In the genomic region with DNA sequence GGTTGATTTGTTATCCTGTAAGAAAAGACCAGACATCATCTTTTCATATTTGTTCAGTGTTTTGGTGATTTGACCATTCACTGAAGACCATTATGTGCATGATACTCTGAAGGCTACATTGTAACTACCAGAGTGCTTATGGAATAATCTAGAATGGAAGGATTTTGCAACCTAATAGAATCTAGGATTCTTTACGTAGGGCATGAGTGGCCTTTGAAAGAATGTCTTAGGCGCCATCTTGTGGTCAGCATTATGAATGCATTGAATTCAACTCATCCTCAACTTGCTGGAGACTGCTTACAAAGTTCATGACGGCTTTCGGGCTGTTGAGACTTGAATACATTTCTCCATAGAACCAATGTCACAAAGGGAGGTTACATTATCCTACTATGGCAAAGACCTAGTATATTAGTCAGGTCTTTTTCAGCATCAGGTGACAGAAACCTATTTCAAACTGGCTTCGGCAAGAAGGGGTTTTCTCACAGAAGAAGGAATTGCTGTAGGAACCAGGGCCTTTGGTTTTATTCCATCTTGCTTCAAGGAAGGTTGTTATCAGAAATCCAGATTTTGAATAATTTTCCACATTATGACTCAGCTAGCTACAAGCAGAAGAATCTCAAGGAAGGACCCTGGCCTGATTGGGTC, we compare ENCODE assay signal across 8 cellular contexts.
DNase-seq lines count a peak whose midpoint lies in the region; ATAC-seq and TF ChIP-seq lines count a peak whose summit lies in the region.

No MANE protein-coding gene starts in this region.

- H3K23ac ChIP-seq in H9 (ENCODE audit: insufficient read length, low read depth, low read length) = no peak overlapping the region

- no peak overlapping the region for H3T11ph ChIP-seq in H9 (ENCODE audit: low read length)

- H2AK5ac ChIP-seq in H9 (ENCODE audit: insufficient read length, low read length) = no peak overlapping the region

- H4K20me1 ChIP-seq in H9 (ENCODE audit: control insufficient read depth, insufficient read depth, insufficient read length) = no peaks in the 10 kb centered on the region

- no peak overlapping the region for H3K27ac Mint-ChIP-seq in H9

- H3K27me3 ChIP-seq in H9 (ENCODE audit: insufficient read depth, low read length) = no peaks in the 10 kb centered on the region

- no peak for TF ChIP-seq POLR2A in GM18505 (IDR thresholded peaks at IDR 0.05; ENCODE audit: borderline replicate concordance, extremely low read depth, insufficient read depth, insufficient read length)

- no peak overlapping the region for H3K18ac ChIP-seq in H9 (ENCODE audit: insufficient read length, low read depth, low read length)

- no peak overlapping the region for H3K27ac ChIP-seq in H9 (ENCODE audit: insufficient read length, low read depth, low read length)

- no peaks in the 10 kb centered on the region; a peak in 1 of 5 replicates for H3K9me3 Mint-ChIP-seq in H9

- no peak overlapping the region for H3K4ac ChIP-seq in H9 (ENCODE audit: low read depth, low read length)

- H3K4me2 ChIP-seq in H9 (ENCODE audit: insufficient read depth, insufficient read length, low read length) = no peak overlapping the region

- H3K79me1 ChIP-seq in H9 (ENCODE audit: insufficient read depth, low read depth, low read length, poor library complexity, severe bottlenecking) = no peaks in the 10 kb centered on the region

- no peak overlapping the region for H3K56ac ChIP-seq in H9 (ENCODE audit: insufficient read length, low read depth, low read length)

- H4K91ac ChIP-seq in H9 (ENCODE audit: insufficient read length, low read depth, low read length) = no peak overlapping the region

- H3K4me1 ChIP-seq in H9 (ENCODE audit: insufficient read depth, low read length) = no peaks in the 10 kb centered on the region

- no peak for ATAC-seq in GM18505 (IDR thresholded peaks at IDR 0.05; ENCODE audit: unreplicated experiment)

- no peak overlapping the region for H4K5ac ChIP-seq in H9 (ENCODE audit: insufficient read length, low read depth, low read length)

- peak; percentile 73 for DNase-seq in GM03348 (ENCODE audit: low spot score)
- DNase-seq in H9 = peak; percentile 38
- DNase-seq in NCI-H1092 (lab: John Stamatoyannopoulos, UW) = peak; percentile 19
- peak; percentile 30 for DNase-seq in T follicular helper cell (ENCODE audit: low read depth)
- peak; percentile 36 for DNase-seq in brain pericyte (ENCODE audit: low read depth, low spot score)
- peak; percentile 73 for DNase-seq in iPS-NIHi7 (ENCODE audit: extremely low spot score)
- peak; percentile 11 to 44 (median 31) for DNase-seq in stimulated activated CD4-positive, alpha-beta T cell treated with anti-CD3 and anti-CD28 coated beads, Interleukin-1b, Interleukin-23, amount 100 ng/mL, for 24 hours (ENCODE audit: low read depth in 4 of 4, low spot score in 1 of 4)

- H3K36me3 Mint-ChIP-seq in H9 (ENCODE audit: insufficient read depth in 1 of 3, low read depth in 3 of 3) = no peaks in the 10 kb centered on the region

- peak; percentile 86 for TF ChIP-seq CTCF in H9 (conservative IDR thresholded peaks at IDR 0.05)

- H2BK15ac ChIP-seq in H9 (ENCODE audit: low read depth, low read length) = no peak overlapping the region

- no peak overlapping the region for H2BK5ac ChIP-seq in H9 (ENCODE audit: insufficient read length, low read length)

- no CpG with 5 or more reads among the region's 5 CpGs for WGBS in H9 (ENCODE audit: extremely low coverage, insufficient read length, low lambda C conversion rate)

- H3K4me1 Mint-ChIP-seq in H9 = peaks cover 4 to 5% of the 10 kb centered on the region in 2 experiments

- no peak overlapping the region for H2AFZ ChIP-seq in H9 (ENCODE audit: low read length)

- no peaks in the 10 kb centered on the region for H3K79me2 ChIP-seq in H9 (ENCODE audit: insufficient read depth, low read length)

- no peak overlapping the region for H3K14ac ChIP-seq in H9 (ENCODE audit: insufficient read depth, low read length)

- no peak overlapping the region for H4K8ac ChIP-seq in H9 (replicated peaks; ENCODE audit: insufficient read length, low read depth, low read length)

- H3K4me3 Mint-ChIP-seq in H9 = no peak overlapping the region

- H3K23me2 ChIP-seq in H9 (ENCODE audit: insufficient read length, low read depth, low read length, poor library complexity, severe bottlenecking) = no peaks in the 10 kb centered on the region

- no peaks in the 10 kb centered on the region for H3K9me3 ChIP-seq in H9 (ENCODE audit: control insufficient read depth, low read depth, low read length)

- no peak overlapping the region for H2BK20ac ChIP-seq in H9 (ENCODE audit: low read depth, low read length, poor library complexity, severe bottlenecking)

- H3K9ac ChIP-seq in H9 (ENCODE audit: extremely low read depth, insufficient read length, low read length) = no peak overlapping the region

- H2BK120ac ChIP-seq in H9 (ENCODE audit: low read depth, low read length, poor library complexity, severe bottlenecking) = no peak overlapping the region

- H3K27me3 Mint-ChIP-seq in H9 (ENCODE audit: low read depth) = no peaks in the 10 kb centered on the region; the same call in 1 of the 2 replicates

- no peak overlapping the region for H2BK12ac ChIP-seq in H9 (ENCODE audit: insufficient read length, low read depth, low read length)

Comparison
In these comparisons a context has a peak if more than half of its experiments do, and no peak if none do; other contexts are left out.
1. DNase-seq: peak in every context shown above with its lines; median percentile 73 in GM03348; 73 in iPS-NIHi7; 38 in H9; 36 in brain pericyte; 31 in stimulated activated CD4-positive, alpha-beta T cell treated with anti-CD3 and anti-CD28 coated beads, Interleukin-1b, Interleukin-23, amount 100 ng/mL, for 24 hours; 30 in T follicular helper cell; 19 in NCI-H1092.